ENCODE assay signal across 32 cellular contexts in the genomic region with DNA sequence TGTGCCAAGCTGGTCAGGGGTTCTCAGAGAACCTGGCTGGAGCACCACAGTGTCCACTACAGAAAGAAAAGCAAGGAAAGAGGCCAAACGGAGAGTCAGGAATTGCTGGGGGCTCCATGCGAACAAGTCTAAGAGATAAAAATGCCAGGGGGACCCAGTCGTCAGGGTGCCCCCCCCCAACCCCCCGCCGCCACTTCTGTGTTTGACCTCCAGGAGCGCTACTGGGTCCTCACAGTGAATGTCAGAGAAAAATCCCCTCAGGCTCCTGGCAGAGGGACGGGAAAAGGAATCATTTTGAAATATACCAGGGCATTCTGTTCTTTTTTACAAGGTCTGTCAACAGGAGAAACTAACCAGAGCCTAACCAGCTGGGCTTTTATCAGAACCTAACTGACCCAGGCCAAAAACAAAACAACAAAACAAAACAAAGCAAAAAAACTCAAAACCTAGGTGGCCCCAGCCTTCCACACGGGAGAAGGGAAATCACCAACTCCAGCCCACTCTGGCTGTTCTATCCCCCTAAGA. TPM values are rescaled to one million over a fixed set of nuclear protein-coding genes. Genes with fewer than 3 reads are reported as not detected.
DNase-seq lines count a peak whose midpoint lies in the region; TF ChIP-seq lines count a peak whose summit lies in the region.
"Had no signal": no experiment of that assay in that cellular context is flagged by ENCODE, and none has a peak within 500 bp of the region (broad histone marks: within the 10 kb centered on the region; RNA-seq: fewer than 3 reads in every experiment).

No MANE protein-coding gene starts in this region.

- no peak overlapping the region for H4K12ac ChIP-seq in trophoblast cell (ENCODE audit: low read depth, low read length)

- H3K23ac ChIP-seq in trophoblast cell (ENCODE audit: low read length) = no peak overlapping the region

- H3K79me2 ChIP-seq in OCI-LY1 (ENCODE audit: insufficient read depth, low read length) (no peaks in the 10 kb centered on the region), trophoblast cell (ENCODE audit: control insufficient read depth, insufficient read depth, low read length, poor library complexity) (no peaks in the 10 kb centered on the region)

- peak; percentile 27 to 49 for TF ChIP-seq CTCF in Caco-2 (IDR thresholded peaks at IDR 0.05; ENCODE audit: insufficient read depth in 1 of 2, low read depth in 1 of 2, low read length in 1 of 2, severe bottlenecking in 1 of 2, unreplicated experiment in 1 of 2)
- TF ChIP-seq CTCF in OCI-LY1 (IDR thresholded peaks at IDR 0.05; ENCODE audit: low read length) = 0 out of 2 replicates have a peak, but pooled peaks have one; percentile 22
- TF ChIP-seq CTCF in endothelial cell (IDR thresholded peaks at IDR 0.05; ENCODE audit: unreplicated experiment) = peak; percentile 18

- no peaks in the 10 kb centered on the region; the same call in 1 of the 2 replicates for H3K27me3 ChIP-seq in Caco-2 (replicated peaks; ENCODE audit: control insufficient read depth, insufficient read depth, low read length)
- no peaks in the 10 kb centered on the region; the same call in 1 of the 2 replicates for H3K27me3 ChIP-seq in OCI-LY1 (ENCODE audit: insufficient read depth, low read length)
- H3K27me3 ChIP-seq in trophoblast cell (ENCODE audit: insufficient read depth, low read length) = no peaks in the 10 kb centered on the region
- H3K27me3 ChIP-seq: BLaER1 treated with 17β-estradiol and CSF1 and Interleukin-3, amounts not matched to agents 10 nM and 100 nM; gastroesophageal sphincter; ovary; right atrium auricular region; uterus had no signal

- H2BK120ac ChIP-seq in trophoblast cell (ENCODE audit: insufficient read depth, low read length, poor library complexity) = no peak overlapping the region

- H3K14ac ChIP-seq in trophoblast cell (ENCODE audit: low read length) = no peak overlapping the region

- H3K27ac ChIP-seq in OCI-LY1 (ENCODE audit: low read depth, low read length, poor library complexity, severe bottlenecking) (no peak overlapping the region), trophoblast cell (ENCODE audit: low read depth, low read length) (peak overlapping the region; percentile 31)
- H3K27ac ChIP-seq: BLaER1 treated with 17β-estradiol and CSF1 and Interleukin-3, amounts not matched to agents 10 nM and 100 nM; gastroesophageal sphincter; ovary; right atrium auricular region; uterus had no signal

- intact Hi-C loops in Caco-2 (cut with micrococcal nuclease; ENCODE audit: unreplicated experiment) = no loop called here

- H4K20me1 ChIP-seq in OCI-LY1 (ENCODE audit: insufficient read depth, low read length) = no peaks in the 10 kb centered on the region
- H4K20me1 ChIP-seq: BLaER1 treated with 17β-estradiol and CSF1 and Interleukin-3, amounts not matched to agents 10 nM and 100 nM had no signal

- no peak overlapping the region for H3K4me3 Mint-ChIP-seq in Caco-2 (ENCODE audit: unreplicated experiment)
- no peak overlapping the region for H3K4me3 Mint-ChIP-seq in endothelial cell (ENCODE audit: unreplicated experiment)
- H3K4me3 Mint-ChIP-seq: activated CD8-positive, alpha-beta memory T cell treated with anti-CD3 and anti-CD28 coated beads, Interleukin-2, amount 10 ng/mL, durations not matched to agents 7 days and 5 days; activated T-cell treated with anti-CD3 and anti-CD28 coated beads, Interleukin-2, amount 50 U/mL, for 4 hours; IgD-negative memory B cell; nephron; stimulated activated naive CD8-positive, alpha-beta T cell treated with anti-CD3 and anti-CD28 coated beads, Interleukin-15, Interleukin-2, amounts not matched to agents 100 ng/mL and 50 ng/mL, for 24 hours had no signal

- H3K9me3 Mint-ChIP-seq in Caco-2 (ENCODE audit: unreplicated experiment) = no peaks in the 10 kb centered on the region
- no peaks in the 10 kb centered on the region for H3K9me3 Mint-ChIP-seq in endothelial cell (ENCODE audit: unreplicated experiment)
- H3K9me3 Mint-ChIP-seq: stimulated activated naive CD8-positive, alpha-beta T cell treated with anti-CD3 and anti-CD28 coated beads, Interleukin-15, Interleukin-2, amounts not matched to agents 100 ng/mL and 50 ng/mL, for 24 hours had no signal

- H3K9me2 ChIP-seq in OCI-LY1 (ENCODE audit: low read depth, low read length) = no peaks in the 10 kb centered on the region

- H2AFZ ChIP-seq in OCI-LY1 (ENCODE audit: low read length) = no peak overlapping the region
- no peak overlapping the region for H2AFZ ChIP-seq in trophoblast cell (ENCODE audit: insufficient read depth, low read length, poor library complexity)

- no peaks in the 10 kb centered on the region for H3K79me1 ChIP-seq in trophoblast cell (ENCODE audit: low read length)

- H2BK12ac ChIP-seq in trophoblast cell (ENCODE audit: low read length) = peak overlapping the region; percentile 45

- H3K27me3 Mint-ChIP-seq in Caco-2 (ENCODE audit: insufficient read depth, unreplicated experiment) = peaks cover 19% of the 10 kb centered on the region
- H3K27me3 Mint-ChIP-seq in endothelial cell (ENCODE audit: unreplicated experiment) = peaks cover 2% of the 10 kb centered on the region

- H3K4me2 ChIP-seq in OCI-LY1 (ENCODE audit: low read length) (no peak overlapping the region), trophoblast cell (ENCODE audit: low read length) (no peak overlapping the region)

- no peak overlapping the region for H3K9ac ChIP-seq in OCI-LY1 (ENCODE audit: low read length)
- H3K9ac ChIP-seq in trophoblast cell (ENCODE audit: low read length) = no peak overlapping the region
- H3K9ac ChIP-seq: BLaER1 treated with 17β-estradiol and CSF1 and Interleukin-3, amounts not matched to agents 10 nM and 100 nM had no signal

- H2BK5ac ChIP-seq in trophoblast cell (ENCODE audit: low read depth, low read length, poor library complexity) = no peak overlapping the region

- H2AK5ac ChIP-seq in trophoblast cell (ENCODE audit: low read length) = no peak overlapping the region

- no TSS peak for BruUV-seq in Caco-2 (replicated peaks; lab: Mats Ljungman, UMichigan)

- no CpG with 5 or more reads among the region's 8 CpGs for WGBS in trophoblast cell (ENCODE audit: extremely low coverage, insufficient coverage, insufficient read length)

- H3K18ac ChIP-seq in trophoblast cell (ENCODE audit: low read length) = no peak overlapping the region

- H4K91ac ChIP-seq in trophoblast cell (ENCODE audit: low read depth, low read length) = no peak overlapping the region

- H3K36me3 Mint-ChIP-seq in Caco-2 (ENCODE audit: insufficient read depth, unreplicated experiment) = no peaks in the 10 kb centered on the region
- H3K36me3 Mint-ChIP-seq in endothelial cell (ENCODE audit: low read depth, unreplicated experiment) = no peaks in the 10 kb centered on the region
- H3K36me3 Mint-ChIP-seq: activated CD8-positive, alpha-beta memory T cell treated with anti-CD3 and anti-CD28 coated beads, Interleukin-2, amount 10 ng/mL, durations not matched to agents 7 days and 5 days had no signal

- no peak overlapping the region for H3K4ac ChIP-seq in trophoblast cell (ENCODE audit: low read depth, low read length)

- H3K4me1 Mint-ChIP-seq in Caco-2 (ENCODE audit: low read depth, unreplicated experiment) (no peaks in the 10 kb centered on the region), endothelial cell (ENCODE audit: unreplicated experiment) (peaks cover 9% of the 10 kb centered on the region)
- H3K4me1 Mint-ChIP-seq: activated CD8-positive, alpha-beta memory T cell treated with anti-CD3 and anti-CD28 coated beads, Interleukin-2, amount 10 ng/mL, durations not matched to agents 7 days and 5 days; nephron had no signal

- no peak for DNase-seq in Caco-2
- DNase-seq in endothelial cell (ENCODE audit: low spot score) = no peak
- DNase-seq in trophoblast cell = no peak
- no peak for DNase-seq in NCI-H1417 treated with DMSO at 0.1 percent for 48 hours (lab: John Stamatoyannopoulos, UW)
- DNase-seq in activated CD4-positive, alpha-beta T cell treated with anti-CD3 and anti-CD28 coated beads, Interleukin-2, amount 50 U/mL, for 48 hours = no peak
- DNase-seq in cortex of kidney (lab: John Stamatoyannopoulos, UW) = no peak
- DNase-seq: activated CD4-positive, alpha-beta T cell treated with anti-CD3 and anti-CD28 coated beads, Interleukin-2, amount 50 U/mL, for 1 hour; activated CD8-positive, alpha-beta memory T cell treated with anti-CD3 and anti-CD28 coated beads, Interleukin-2, amount 10 ng/mL, durations not matched to agents 7 days and 5 days; activated gamma-delta T cell; activated T-cell treated with anti-CD3 and anti-CD28 coated beads, Interleukin-2, amount 50 U/mL, for 4 hours; caudate nucleus; DND-41; GF-D8; hypothalamus; left colon; NCI-H1092; NCI-H1694 treated with DMSO at 0.1 percent for 48 hours; NCI-H446 treated with DMSO at 0.1 percent for 48 hours; NCI-H82; ovary; stimulated activated CD4-positive, alpha-beta T cell treated with anti-CD3 and anti-CD28 coated beads, Interleukin-1b, Interleukin-23, amount 100 ng/mL, for 48 hours; uterus had no signal

- POLR2A ChIA-PET in Caco-2 (lab: Charles Lee) = no interaction called here

- no peaks in the 10 kb centered on the region for H3K36me3 ChIP-seq in Caco-2 (ENCODE audit: control insufficient read depth, insufficient read depth, low read length)
- no peaks in the 10 kb centered on the region for H3K36me3 ChIP-seq in OCI-LY1 (ENCODE audit: insufficient read depth, low read length)
- no peaks in the 10 kb centered on the region for H3K36me3 ChIP-seq in trophoblast cell (ENCODE audit: control insufficient read depth in 1 of 2, insufficient read depth in 2 of 2, low read length in 2 of 2)
- H3K36me3 ChIP-seq: BLaER1 treated with 17β-estradiol and CSF1 and Interleukin-3, amounts not matched to agents 10 nM and 100 nM; gastroesophageal sphincter; ovary; right atrium auricular region; uterus had no signal

- no peak overlapping the region for H4K8ac ChIP-seq in trophoblast cell (ENCODE audit: low read depth, low read length)

- H3F3A ChIP-seq in OCI-LY1 (ENCODE audit: insufficient read depth, low read length) = no peaks in the 10 kb centered on the region

- peaks cover 5% of the 10 kb centered on the region; the same call in 1 of the 2 replicates for H3K4me1 ChIP-seq in Caco-2
- H3K4me1 ChIP-seq in OCI-LY1 (ENCODE audit: insufficient read depth, low read length, severe bottlenecking) = no peaks in the 10 kb centered on the region
- H3K4me1 ChIP-seq in trophoblast cell (ENCODE audit: control insufficient read depth in 1 of 2, insufficient read depth in 2 of 2, low read length in 2 of 2) = peaks cover 4 to 5% of the 10 kb centered on the region in 2 experiments
- H3K4me1 ChIP-seq: gastroesophageal sphincter, right atrium auricular region, uterus had no signal

- no peak overlapping the region for H3K4me3 ChIP-seq in Caco-2 (ENCODE audit: low read depth, low read length)
- no peak overlapping the region for H3K4me3 ChIP-seq in OCI-LY1 (ENCODE audit: low read depth, low read length, poor library complexity, severe bottlenecking)
- H3K4me3 ChIP-seq in trophoblast cell (ENCODE audit: low read depth, low read length) = no peak overlapping the region
- H3K4me3 ChIP-seq: BLaER1 treated with 17β-estradiol and CSF1 and Interleukin-3, amounts not matched to agents 10 nM and 100 nM; gastroesophageal sphincter; ovary; right atrium auricular region; uterus had no signal

- CTCF ChIA-PET in Caco-2 (lab: Charles Lee) = no interaction called here

- H3K9me3 ChIP-seq in Caco-2 (0 out of 2 replicates have a peak, but pooled peaks cover 5% of the 10 kb centered on the region), OCI-LY1 (ENCODE audit: low read length) (peaks cover 3% of the 10 kb centered on the region; the same call in 1 of the 2 replicates), trophoblast cell (ENCODE audit: insufficient read depth, low read depth, low read length) (peaks cover 4% of the 10 kb centered on the region)
- H3K9me3 ChIP-seq: gastroesophageal sphincter, ovary, right atrium auricular region had no signal

- no peak overlapping the region for H3K27ac Mint-ChIP-seq in Caco-2 (ENCODE audit: unreplicated experiment)
- H3K27ac Mint-ChIP-seq in endothelial cell (ENCODE audit: unreplicated experiment) = no peak overlapping the region
- H3K27ac Mint-ChIP-seq: activated CD8-positive, alpha-beta memory T cell treated with anti-CD3 and anti-CD28 coated beads, Interleukin-2, amount 10 ng/mL, durations not matched to agents 7 days and 5 days; IgD-negative memory B cell; nephron; stimulated activated naive CD8-positive, alpha-beta T cell treated with anti-CD3 and anti-CD28 coated beads, Interleukin-15, Interleukin-2, amounts not matched to agents 100 ng/mL and 50 ng/mL, for 24 hours had no signal

RNA-seq across cellular contexts. Expression of a gene that starts 17.9 kb away (rescaled TPM):
- 230 TPM in 2 replicates for total RNA-seq in Caco-2 (2022)
- 68.7 TPM for total RNA-seq in endothelial cell (ENCODE audit: unreplicated experiment)
- 40.7 and 44.1 TPM in 2 replicates for polyA plus RNA-seq in trophoblast cell (2013)

RNA-seq across cellular contexts. Expression of a gene that starts 43.9 kb away (rescaled TPM):
- total RNA-seq in Caco-2 (2022) (202 and 228 TPM in 2 replicates), endothelial cell (ENCODE audit: unreplicated experiment) (150 TPM)
- 62.0 and 62.5 TPM in 2 replicates for polyA plus RNA-seq in trophoblast cell (2013)

RNA-seq across cellular contexts. Expression of a gene that starts 56.1 kb away (rescaled TPM):
- total RNA-seq in Caco-2 (2022) = 0.16 and 0.18 TPM in 2 replicates
- not detected for total RNA-seq in endothelial cell (ENCODE audit: unreplicated experiment)
- 0.12 TPM in 2 replicates for polyA plus RNA-seq in trophoblast cell (2013)
- total RNA-seq: activated CD8-positive, alpha-beta memory T cell treated with anti-CD3 and anti-CD28 coated beads, Interleukin-2, amount 10 ng/mL, durations not matched to agents 7 days and 5 days; activated T-cell treated with anti-CD3 and anti-CD28 coated beads, Interleukin-2, amount 50 U/mL, for 4 hours; astrocyte; left colon; lung microvascular endothelial cell had no signal
- polyA plus RNA-seq: AG04450 had no signal
